Comparison of ENCODE assay signal across 1 cellular context in the genomic region with DNA sequence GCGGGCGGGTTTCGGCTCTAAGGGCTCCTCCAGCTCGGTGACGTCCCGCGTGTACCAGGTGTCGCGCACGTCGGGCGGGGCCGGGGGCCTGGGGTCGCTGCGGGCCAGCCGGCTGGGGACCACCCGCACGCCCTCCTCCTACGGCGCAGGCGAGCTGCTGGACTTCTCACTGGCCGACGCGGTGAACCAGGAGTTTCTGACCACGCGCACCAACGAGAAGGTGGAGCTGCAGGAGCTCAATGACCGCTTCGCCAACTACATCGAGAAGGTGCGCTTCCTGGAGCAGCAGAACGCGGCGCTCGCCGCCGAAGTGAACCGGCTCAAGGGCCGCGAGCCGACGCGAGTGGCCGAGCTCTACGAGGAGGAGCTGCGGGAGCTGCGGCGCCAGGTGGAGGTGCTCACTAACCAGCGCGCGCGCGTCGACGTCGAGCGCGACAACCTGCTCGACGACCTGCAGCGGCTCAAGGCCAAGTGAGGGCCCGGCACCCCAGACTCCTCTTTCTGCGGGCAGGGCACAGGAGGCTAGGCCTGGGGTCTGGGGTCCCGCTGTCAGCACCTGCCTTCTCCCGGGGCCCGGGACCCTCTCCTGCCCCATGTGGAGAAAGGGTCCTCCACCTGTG.
TF ChIP-seq lines count a peak whose summit lies in the region.

No MANE protein-coding gene starts in this region.

TF ChIP-seq in H1, 55 proteins besides CTCF, POLR2A, EP300 and RAD21 (continued from another document):
- TF ChIP-seq RNF2 (IDR thresholded peaks at IDR 0.05; ENCODE audit: borderline replicate concordance, low read depth, low read length, missing control alignments, poor library complexity, severe bottlenecking): peak; percentile 47
- TF ChIP-seq SIN3A (conservative IDR thresholded peaks at IDR 0.05 in 1 of 2, IDR thresholded peaks at IDR 0.05 in 1 of 2; ENCODE audit: low read depth in 1 of 2, low read length in 2 of 2): 0 out of 4 replicates have a peak, but pooled peaks of 1 of the 2 experiments have one; percentile 5
- no peak for TF ChIP-seq SAP30 (IDR thresholded peaks at IDR 0.05; ENCODE audit: insufficient read depth, insufficient replicate concordance, low read length)
- no peak for TF ChIP-seq SP2 (IDR thresholded peaks at IDR 0.05; ENCODE audit: low read length)
- TF ChIP-seq HDAC2 (IDR thresholded peaks at IDR 0.05; ENCODE audit: borderline replicate concordance in 1 of 2, low read depth in 2 of 2, low read length in 2 of 2): no peak
- TF ChIP-seq ASH2L (IDR thresholded peaks at IDR 0.05; ENCODE audit: low read length): peak; percentile 56
- no peak for TF ChIP-seq ATF2 (IDR thresholded peaks at IDR 0.05; ENCODE audit: low read length)
